In genomic region chr5:149731617-149732400, GRCh38 we compare ENCODE assay signal across 1 cellular context.
TF ChIP-seq lines count a peak whose summit lies in the region.

No MANE protein-coding gene starts in this region.

TF ChIP-seq in IMR-90, 13 proteins besides CTCF, POLR2A, EP300 and RAD21:
- TF ChIP-seq USF2 (IDR thresholded peaks at IDR 0.05; ENCODE audit: low read depth, low read length) (peak; percentile 6; the same call in 1 of the 2 replicates), CHD1 (IDR thresholded peaks at IDR 0.05; ENCODE audit: low read depth, low read length) (no peak)
TF ChIP-seq in IMR-90: peak in this region for 1.
